Comparison of ENCODE assay signal across 19 cellular contexts in the genomic region with DNA sequence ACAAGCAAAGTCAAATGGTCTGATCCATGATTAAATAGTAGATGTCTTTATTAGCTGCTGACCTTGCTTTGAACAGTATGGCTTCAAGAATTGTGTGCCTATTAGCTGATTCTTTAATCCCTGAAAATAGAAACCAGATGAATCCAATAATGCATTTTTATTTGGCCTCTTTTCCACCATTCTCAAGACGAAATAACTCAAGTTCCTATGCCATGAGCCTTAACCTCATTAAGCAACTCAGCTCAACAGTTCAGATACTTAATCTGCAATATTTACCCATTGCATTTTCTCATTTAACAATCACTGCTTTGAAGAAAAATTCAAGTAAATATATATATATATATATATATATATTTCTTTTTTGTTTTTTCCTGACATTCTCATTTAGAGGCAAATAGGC.
DNase-seq lines count a peak whose midpoint lies in the region; ATAC-seq and TF ChIP-seq lines count a peak whose summit lies in the region.
"Had no signal": no experiment of that assay in that cellular context is flagged by ENCODE, and none has a peak within 500 bp of the region (broad histone marks: within the 10 kb centered on the region; RNA-seq: fewer than 3 reads in every experiment).

No MANE protein-coding gene starts in this region.

- H2AFZ ChIP-seq in SK-N-SH (ENCODE audit: low read depth) = no peak overlapping the region
- H2AFZ ChIP-seq: GM23338 had no signal

- no peaks in the 10 kb centered on the region for H3K9me2 ChIP-seq in SK-N-SH

- H3K9me3 ChIP-seq in SK-N-SH = no peaks in the 10 kb centered on the region

- TF ChIP-seq RAD21 in SK-N-SH (IDR thresholded peaks at IDR 0.05; ENCODE audit: low read length) = no peak

- 23% methylated on average over 1 of the region's 1 CpG for WGBS in SK-N-SH (ENCODE audit: low lambda C conversion rate)

- peak; percentile 22; the same call in 1 of the 3 replicates for ATAC-seq in SK-N-SH treated with all-trans-retinoic acid at 6 μM for 48 hours
- ATAC-seq in left lobe of liver = no peak
- ATAC-seq: GM23338 had no signal

- H3K4me1 ChIP-seq in SK-N-SH (ENCODE audit: control insufficient read depth in 1 of 2, insufficient read depth in 2 of 2, low read depth in 1 of 2, low read length in 1 of 2) = no peaks in the 10 kb centered on the region; a peak in 1 of 4 replicates

- no peak for TF ChIP-seq EP300 in SK-N-SH (IDR thresholded peaks at IDR 0.05; ENCODE audit: borderline replicate concordance in 1 of 2, low read depth in 1 of 2, low read length in 1 of 2)

- POLR2A ChIA-PET in SK-N-SH (lab: Yijun Ruan, JAX) = no interaction called here

- H3K9ac ChIP-seq in SK-N-SH = no peak overlapping the region

- no peak overlapping the region for H3K27ac ChIP-seq in SK-N-SH (ENCODE audit: low read depth in 2 of 2, low read length in 1 of 2)
- H3K27ac ChIP-seq: 22Rv1 had no signal

- DNase-seq in SK-N-SH = no peak
- DNase-seq in astrocyte of the spinal cord (ENCODE audit: low read depth, low spot score) = peak; percentile 20
- DNase-seq in foreskin fibroblast = peak; percentile 37 to 83
- DNase-seq in activated CD4-positive, alpha-beta T cell treated with anti-CD3 and anti-CD28 coated beads, Interleukin-2, amount 50 U/mL, for 1 hour = no peak
- DNase-seq in stimulated activated CD4-positive, alpha-beta T cell treated with anti-CD3 and anti-CD28 coated beads, Interleukin-4, amount 100 ng/mL, for 1 hour = no peak
- DNase-seq in SIG-M5 treated with dmso at 0.1 percent for 504 hours (lab: John Stamatoyannopoulos, UW; ENCODE audit: unreplicated experiment) = no peak
- no peak for DNase-seq in left lobe of liver (ENCODE audit: low spot score)
- DNase-seq: AML-193; Calu3; CD4-positive, CD25-positive, alpha-beta regulatory T cell; DMS79; KBM-7; NCI-H146; NCI-H226; NCI-H526 treated with DMSO at 0.1 percent for 48 hours; NK-92 treated with Interleukin-12 subunit alpha and Interleukin-12 subunit beta, amount 100 ng/mL, for 24 hours had no signal

- TF ChIP-seq CTCF in SK-N-SH (IDR thresholded peaks at IDR 0.05) (no peak), astrocyte of the spinal cord (IDR thresholded peaks at IDR 0.05; ENCODE audit: low read depth, low read length) (no peak), foreskin fibroblast (IDR thresholded peaks at IDR 0.05; ENCODE audit: low read depth, low read length) (no peak)

- H3K79me2 ChIP-seq in SK-N-SH (ENCODE audit: insufficient read depth) = no peaks in the 10 kb centered on the region

- in situ Hi-C loops in astrocyte of the spinal cord (cut with HindIII; ENCODE audit: low sequenced_read_pairs) = no loop called here

- H3K4me2 ChIP-seq in SK-N-SH = no peak overlapping the region
- H3K4me2 ChIP-seq: GM23338 had no signal

- H3F3A ChIP-seq in SK-N-SH (replicated peaks; ENCODE audit: insufficient read depth) = no peaks in the 10 kb centered on the region

- CTCF ChIA-PET in SK-N-SH (lab: Yijun Ruan, JAX) = no interaction called here

- H3K4me3 ChIP-seq in SK-N-SH (ENCODE audit: low read depth in 2 of 2, low read length in 1 of 2) (no peak overlapping the region), astrocyte of the spinal cord (ENCODE audit: low read depth, low read length) (no peak overlapping the region), foreskin fibroblast (ENCODE audit: low read depth in 1 of 2, low read length in 2 of 2) (no peak overlapping the region)
- H3K4me3 ChIP-seq: GM23338 had no signal

- H3K27me3 ChIP-seq in SK-N-SH (ENCODE audit: insufficient read depth) = no peaks in the 10 kb centered on the region

- H3K36me3 ChIP-seq in SK-N-SH (replicated peaks in 1 of 2; ENCODE audit: control insufficient read depth in 1 of 2, insufficient read depth in 2 of 2, low read length in 1 of 2) = no peaks in the 10 kb centered on the region

- H4K20me1 ChIP-seq in SK-N-SH (ENCODE audit: insufficient read depth) = no peaks in the 10 kb centered on the region

TF ChIP-seq in SK-N-SH treated with all-trans-retinoic acid at 6 μM for 48 hours, 23 proteins besides CTCF, POLR2A, EP300 and RAD21 (continues in another document):
- TF ChIP-seq GLIS3 (CRISPR knock-in tag; IDR thresholded peaks at IDR 0.05) (no peak), ZNF70 (CRISPR knock-in tag; IDR thresholded peaks at IDR 0.05) (no peak), ZNF8 (CRISPR knock-in tag; IDR thresholded peaks at IDR 0.05) (no peak)
- TF ChIP-seq, protein P1, sequence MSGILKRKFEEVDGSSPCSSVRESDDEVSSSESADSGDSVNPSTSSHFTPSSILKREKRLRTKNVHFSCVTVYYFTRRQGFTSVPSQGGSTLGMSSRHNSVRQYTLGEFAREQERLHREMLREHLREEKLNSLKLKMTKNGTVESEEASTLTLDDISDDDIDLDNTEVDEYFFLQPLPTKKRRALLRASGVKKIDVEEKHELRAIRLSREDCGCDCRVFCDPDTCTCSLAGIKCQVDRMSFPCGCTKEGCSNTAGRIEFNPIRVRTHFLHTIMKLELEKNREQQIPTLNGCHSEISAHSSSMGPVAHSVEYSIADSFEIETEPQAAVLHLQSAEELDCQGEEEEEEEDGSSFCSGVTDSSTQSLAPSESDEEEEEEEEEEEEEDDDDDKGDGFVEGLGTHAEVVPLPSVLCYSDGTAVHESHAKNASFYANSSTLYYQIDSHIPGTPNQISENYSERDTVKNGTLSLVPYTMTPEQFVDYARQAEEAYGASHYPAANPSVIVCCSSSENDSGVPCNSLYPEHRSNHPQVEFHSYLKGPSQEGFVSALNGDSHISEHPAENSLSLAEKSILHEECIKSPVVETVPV (CRISPR knock-in tag; IDR thresholded peaks at IDR 0.05) = no peak
- TF ChIP-seq, protein P2, sequence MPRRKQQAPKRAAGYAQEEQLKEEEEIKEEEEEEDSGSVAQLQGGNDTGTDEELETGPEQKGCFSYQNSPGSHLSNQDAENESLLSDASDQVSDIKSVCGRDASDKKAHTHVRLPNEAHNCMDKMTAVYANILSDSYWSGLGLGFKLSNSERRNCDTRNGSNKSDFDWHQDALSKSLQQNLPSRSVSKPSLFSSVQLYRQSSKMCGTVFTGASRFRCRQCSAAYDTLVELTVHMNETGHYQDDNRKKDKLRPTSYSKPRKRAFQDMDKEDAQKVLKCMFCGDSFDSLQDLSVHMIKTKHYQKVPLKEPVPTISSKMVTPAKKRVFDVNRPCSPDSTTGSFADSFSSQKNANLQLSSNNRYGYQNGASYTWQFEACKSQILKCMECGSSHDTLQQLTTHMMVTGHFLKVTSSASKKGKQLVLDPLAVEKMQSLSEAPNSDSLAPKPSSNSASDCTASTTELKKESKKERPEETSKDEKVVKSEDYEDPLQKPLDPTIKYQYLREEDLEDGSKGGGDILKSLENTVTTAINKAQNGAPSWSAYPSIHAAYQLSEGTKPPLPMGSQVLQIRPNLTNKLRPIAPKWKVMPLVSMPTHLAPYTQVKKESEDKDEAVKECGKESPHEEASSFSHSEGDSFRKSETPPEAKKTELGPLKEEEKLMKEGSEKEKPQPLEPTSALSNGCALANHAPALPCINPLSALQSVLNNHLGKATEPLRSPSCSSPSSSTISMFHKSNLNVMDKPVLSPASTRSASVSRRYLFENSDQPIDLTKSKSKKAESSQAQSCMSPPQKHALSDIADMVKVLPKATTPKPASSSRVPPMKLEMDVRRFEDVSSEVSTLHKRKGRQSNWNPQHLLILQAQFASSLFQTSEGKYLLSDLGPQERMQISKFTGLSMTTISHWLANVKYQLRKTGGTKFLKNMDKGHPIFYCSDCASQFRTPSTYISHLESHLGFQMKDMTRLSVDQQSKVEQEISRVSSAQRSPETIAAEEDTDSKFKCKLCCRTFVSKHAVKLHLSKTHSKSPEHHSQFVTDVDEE (CRISPR knock-in tag; IDR thresholded peaks at IDR 0.05) = no peak

TF ChIP-seq in SK-N-SH, 30 proteins besides CTCF, POLR2A, EP300 and RAD21 (continues in another document):
- TF ChIP-seq, protein P3, sequence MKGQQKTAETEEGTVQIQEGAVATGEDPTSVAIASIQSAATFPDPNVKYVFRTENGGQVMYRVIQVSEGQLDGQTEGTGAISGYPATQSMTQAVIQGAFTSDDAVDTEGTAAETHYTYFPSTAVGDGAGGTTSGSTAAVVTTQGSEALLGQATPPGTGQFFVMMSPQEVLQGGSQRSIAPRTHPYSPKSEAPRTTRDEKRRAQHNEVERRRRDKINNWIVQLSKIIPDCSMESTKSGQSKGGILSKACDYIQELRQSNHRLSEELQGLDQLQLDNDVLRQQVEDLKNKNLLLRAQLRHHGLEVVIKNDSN (IDR thresholded peaks at IDR 0.05; ENCODE audit: borderline replicate concordance, low read depth) = no peak
- TF ChIP-seq TAF1 (IDR thresholded peaks at IDR 0.05; ENCODE audit: borderline replicate concordance, low read depth, low read length) (no peak), NFIC (IDR thresholded peaks at IDR 0.05; ENCODE audit: borderline replicate concordance) (no peak), MEF2A (IDR thresholded peaks at IDR 0.05; ENCODE audit: borderline replicate concordance, low read depth) (no peak), TEAD4 (IDR thresholded peaks at IDR 0.05; ENCODE audit: borderline replicate concordance, insufficient read depth) (no peak), MXI1 (IDR thresholded peaks at IDR 0.05; ENCODE audit: low read depth, low read length) (no peak), TCF12 (IDR thresholded peaks at IDR 0.05) (no peak), FOXJ3 (CRISPR knock-in tag; IDR thresholded peaks at IDR 0.05) (no peak), EZH2phosphoT487 (IDR thresholded peaks at IDR 0.05; ENCODE audit: borderline replicate concordance, low read depth) (no peak), POLR2AphosphoS5 (IDR thresholded peaks at IDR 0.05; ENCODE audit: low read depth, low read length) (no peak), FOSL2 (IDR thresholded peaks at IDR 0.05; ENCODE audit: borderline replicate concordance, low read depth) (no peak), GABPA (IDR thresholded peaks at IDR 0.05; ENCODE audit: low read depth) (no peak), GATA2 (CRISPR knock-in tag; IDR thresholded peaks at IDR 0.05) (no peak)
- TF ChIP-seq, protein P4, sequence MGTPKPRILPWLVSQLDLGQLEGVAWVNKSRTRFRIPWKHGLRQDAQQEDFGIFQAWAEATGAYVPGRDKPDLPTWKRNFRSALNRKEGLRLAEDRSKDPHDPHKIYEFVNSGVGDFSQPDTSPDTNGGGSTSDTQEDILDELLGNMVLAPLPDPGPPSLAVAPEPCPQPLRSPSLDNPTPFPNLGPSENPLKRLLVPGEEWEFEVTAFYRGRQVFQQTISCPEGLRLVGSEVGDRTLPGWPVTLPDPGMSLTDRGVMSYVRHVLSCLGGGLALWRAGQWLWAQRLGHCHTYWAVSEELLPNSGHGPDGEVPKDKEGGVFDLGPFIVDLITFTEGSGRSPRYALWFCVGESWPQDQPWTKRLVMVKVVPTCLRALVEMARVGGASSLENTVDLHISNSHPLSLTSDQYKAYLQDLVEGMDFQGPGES (IDR thresholded peaks at IDR 0.05; ENCODE audit: low read depth, low read length) = no peak

Comparison
In these comparisons a context has a peak if more than half of its experiments do, and no peak if none do; other contexts are left out.
1. DNase-seq: peak in astrocyte of the spinal cord (single experiment) and foreskin fibroblast (2 of 2); none in SK-N-SH (single experiment), activated CD4-positive, alpha-beta T cell treated with anti-CD3 and anti-CD28 coated beads, Interleukin-2, amount 50 U/mL, for 1 hour (single experiment), stimulated activated CD4-positive, alpha-beta T cell treated with anti-CD3 and anti-CD28 coated beads, Interleukin-4, amount 100 ng/mL, for 1 hour (single experiment), SIG-M5 treated with dmso at 0.1 percent for 504 hours (single experiment) and left lobe of liver (single experiment).